ENCODE assay signal across 8 cellular contexts in genomic region chr12:48995061-48995879, GRCh38. TPM values are rescaled to one million over a fixed set of nuclear protein-coding genes. Genes with fewer than 3 reads are reported as not detected.
DNase-seq lines count a peak whose midpoint lies in the region; ATAC-seq lines count a peak whose summit lies in the region.

No MANE protein-coding gene starts in this region.

- no peak overlapping the region for H3K4ac ChIP-seq in trophoblast cell (ENCODE audit: low read depth, low read length)

- H3K23ac ChIP-seq in trophoblast cell (ENCODE audit: low read length), result no peak overlapping the region

- H3K9ac ChIP-seq in NT2/D1 (ENCODE audit: insufficient read length, low read depth), result peak overlapping the region; percentile 12
- H3K9ac ChIP-seq in trophoblast cell (ENCODE audit: low read length), result no peak overlapping the region

- intact Hi-C loops in head of caudate nucleus (cut with DNase I), result no loop called here

- no peak overlapping the region for H2AK5ac ChIP-seq in trophoblast cell (ENCODE audit: low read length)

- H3K4me3 Mint-ChIP-seq in activated naive CD8-positive, alpha-beta T cell treated with anti-CD3 and anti-CD28 coated beads for 36 hours, result no peak overlapping the region

- no peak overlapping the region for H3K18ac ChIP-seq in trophoblast cell (ENCODE audit: low read length)

- H3K79me2 ChIP-seq in trophoblast cell (ENCODE audit: control insufficient read depth, insufficient read depth, low read length, poor library complexity), result no peaks in the 10 kb centered on the region

- H3K27ac ChIP-seq in trophoblast cell (ENCODE audit: low read depth, low read length), result no peak overlapping the region

- H3K27ac Mint-ChIP-seq in activated naive CD8-positive, alpha-beta T cell treated with anti-CD3 and anti-CD28 coated beads for 36 hours, result no peak overlapping the region

- no peaks in the 10 kb centered on the region for H3K9me3 Mint-ChIP-seq in activated naive CD8-positive, alpha-beta T cell treated with anti-CD3 and anti-CD28 coated beads for 36 hours

- no peak overlapping the region for H2BK12ac ChIP-seq in trophoblast cell (ENCODE audit: low read length)

- no peak overlapping the region for H2BK5ac ChIP-seq in trophoblast cell (ENCODE audit: low read depth, low read length, poor library complexity)

- H4K8ac ChIP-seq in trophoblast cell (ENCODE audit: low read depth, low read length), result no peak overlapping the region

- ATAC-seq in HG02798 (IDR thresholded peaks at IDR 0.05; ENCODE audit: poor library complexity, unreplicated experiment) (no peak), GM21423 (IDR thresholded peaks at IDR 0.05; ENCODE audit: unreplicated experiment) (no peak)

- no peak overlapping the region for H4K91ac ChIP-seq in trophoblast cell (ENCODE audit: low read depth, low read length)

- H2BK120ac ChIP-seq in trophoblast cell (ENCODE audit: insufficient read depth, low read length, poor library complexity), result no peak overlapping the region

- H3K4me1 ChIP-seq in NT2/D1 (ENCODE audit: insufficient read depth, insufficient read length) (peaks cover 19% of the 10 kb centered on the region), trophoblast cell (ENCODE audit: control insufficient read depth in 1 of 2, insufficient read depth in 2 of 2, low read length in 2 of 2) (peaks cover 24 to 27% of the 10 kb centered on the region in 2 experiments)

- H3K36me3 Mint-ChIP-seq in activated naive CD8-positive, alpha-beta T cell treated with anti-CD3 and anti-CD28 coated beads for 36 hours, result peaks cover under 1% of the 10 kb centered on the region

- no CpG with 5 or more reads among the region's 33 CpGs for WGBS in trophoblast cell (ENCODE audit: extremely low coverage, insufficient coverage, insufficient read length)

- H3K27me3 ChIP-seq in NT2/D1 (ENCODE audit: insufficient read depth, insufficient read length) (peaks cover 49% of the 10 kb centered on the region), trophoblast cell (ENCODE audit: insufficient read depth, low read length) (peaks cover 41% of the 10 kb centered on the region)

- H4K12ac ChIP-seq in trophoblast cell (ENCODE audit: low read depth, low read length), result no peak overlapping the region

- H3K27me3 Mint-ChIP-seq in activated naive CD8-positive, alpha-beta T cell treated with anti-CD3 and anti-CD28 coated beads for 36 hours, result peaks cover 62% of the 10 kb centered on the region

- H3K79me1 ChIP-seq in trophoblast cell (ENCODE audit: low read length), result no peaks in the 10 kb centered on the region

- peaks cover 25% of the 10 kb centered on the region for H3K4me1 Mint-ChIP-seq in activated naive CD8-positive, alpha-beta T cell treated with anti-CD3 and anti-CD28 coated beads for 36 hours

- H3K36me3 ChIP-seq in NT2/D1 (ENCODE audit: insufficient read depth, insufficient read length, low read length) (peaks cover under 1% of the 10 kb centered on the region), trophoblast cell (ENCODE audit: control insufficient read depth in 1 of 2, insufficient read depth in 2 of 2, low read length in 2 of 2) (peaks cover 0 to under 1% of the 10 kb centered on the region in 2 experiments)

- H3K14ac ChIP-seq in trophoblast cell (ENCODE audit: low read length), result no peak overlapping the region

- H3K4me3 ChIP-seq in NT2/D1 (ENCODE audit: insufficient read length, low read depth) (no peak overlapping the region), trophoblast cell (ENCODE audit: low read depth, low read length) (no peak overlapping the region)

- peak overlapping the region; percentile 48 for H3K4me2 ChIP-seq in trophoblast cell (ENCODE audit: low read length)

- H2AFZ ChIP-seq in trophoblast cell (ENCODE audit: insufficient read depth, low read length, poor library complexity), result no peak overlapping the region

- H3K9me3 ChIP-seq in NT2/D1 (ENCODE audit: insufficient read depth, low read length) (no peaks in the 10 kb centered on the region), trophoblast cell (ENCODE audit: insufficient read depth, low read depth, low read length) (peaks cover 3% of the 10 kb centered on the region)

- DNase-seq in EL (peak; percentile 83), HuH-7 (ENCODE audit: low spot score) (peak; percentile 99), NT2/D1 (ENCODE audit: low read depth, low spot score) (peak; percentile 76), head of caudate nucleus (peak; percentile 76 to 94 (median 85)), trophoblast cell (peak; percentile 80 to 88)
- DNase-seq in activated naive CD8-positive, alpha-beta T cell treated with anti-CD3 and anti-CD28 coated beads for 36 hours, result peak; percentile 55

RNA-seq across cellular contexts. Expression of gene DDN, which starts 3.9 kb away (rescaled TPM):
- total RNA-seq in activated naive CD8-positive, alpha-beta T cell treated with anti-CD3 and anti-CD28 coated beads for 36 hours, result 1 to 10 TPM; 1.3 to 1.4 TPM
- 0.12 and 0.18 TPM in 2 replicates for polyA plus RNA-seq in trophoblast cell (2013)

RNA-seq across cellular contexts. Expression of gene WNT1, which starts 17.1 kb away (rescaled TPM):
- total RNA-seq in activated naive CD8-positive, alpha-beta T cell treated with anti-CD3 and anti-CD28 coated beads for 36 hours, result not detected
- 2.1 TPM in 2 replicates for polyA plus RNA-seq in trophoblast cell (2013)

RNA-seq across cellular contexts. Expression of gene PRKAG1, which starts 23.3 kb away (rescaled TPM):
- total RNA-seq in activated naive CD8-positive, alpha-beta T cell treated with anti-CD3 and anti-CD28 coated beads for 36 hours, result 10 to 100 TPM; 57.9 to 60.9 TPM
- 44.8 and 45.0 TPM in 2 replicates for polyA plus RNA-seq in trophoblast cell (2013)

RNA-seq across cellular contexts. Expression of gene WNT10B, which starts 23.7 kb away (rescaled TPM):
- total RNA-seq in activated naive CD8-positive, alpha-beta T cell treated with anti-CD3 and anti-CD28 coated beads for 36 hours, result under 1 TPM; 0.24 to 0.39 TPM
- polyA plus RNA-seq in trophoblast cell (2013), result 5.7 and 5.9 TPM in 2 replicates

RNA-seq across cellular contexts. Expression of gene ARF3, which starts 38.0 kb away (rescaled TPM):
- total RNA-seq in activated naive CD8-positive, alpha-beta T cell treated with anti-CD3 and anti-CD28 coated beads for 36 hours, result 10 to 100 TPM; 81.8 to 82.5 TPM
- polyA plus RNA-seq in trophoblast cell (2013), result 112 and 113 TPM in 2 replicates
